ENCODE assay signal across 1 cellular context in genomic region chr3:26621891-26622633, GRCh38.
TF ChIP-seq lines count a peak whose summit lies in the region.

No MANE protein-coding gene starts in this region.

TF ChIP-seq in SK-N-SH, 30 proteins besides CTCF, POLR2A, EP300 and RAD21 (continued from another document):
- TF ChIP-seq REST (IDR thresholded peaks at IDR 0.05; ENCODE audit: low read depth, low read length) (no peak), EZH2phosphoT487 (IDR thresholded peaks at IDR 0.05; ENCODE audit: borderline replicate concordance, low read depth) (no peak), NFIC (IDR thresholded peaks at IDR 0.05; ENCODE audit: borderline replicate concordance) (no peak), MEF2A (IDR thresholded peaks at IDR 0.05; ENCODE audit: borderline replicate concordance, low read depth) (no peak), RCOR1 (IDR thresholded peaks at IDR 0.05; ENCODE audit: low read length) (no peak), GABPA (IDR thresholded peaks at IDR 0.05; ENCODE audit: low read depth) (no peak), MAX (IDR thresholded peaks at IDR 0.05; ENCODE audit: low read depth) (no peak)
TF ChIP-seq in SK-N-SH: peak in this region for 0.
